8 cellular contexts compared by ENCODE assay signal in the genomic region with DNA sequence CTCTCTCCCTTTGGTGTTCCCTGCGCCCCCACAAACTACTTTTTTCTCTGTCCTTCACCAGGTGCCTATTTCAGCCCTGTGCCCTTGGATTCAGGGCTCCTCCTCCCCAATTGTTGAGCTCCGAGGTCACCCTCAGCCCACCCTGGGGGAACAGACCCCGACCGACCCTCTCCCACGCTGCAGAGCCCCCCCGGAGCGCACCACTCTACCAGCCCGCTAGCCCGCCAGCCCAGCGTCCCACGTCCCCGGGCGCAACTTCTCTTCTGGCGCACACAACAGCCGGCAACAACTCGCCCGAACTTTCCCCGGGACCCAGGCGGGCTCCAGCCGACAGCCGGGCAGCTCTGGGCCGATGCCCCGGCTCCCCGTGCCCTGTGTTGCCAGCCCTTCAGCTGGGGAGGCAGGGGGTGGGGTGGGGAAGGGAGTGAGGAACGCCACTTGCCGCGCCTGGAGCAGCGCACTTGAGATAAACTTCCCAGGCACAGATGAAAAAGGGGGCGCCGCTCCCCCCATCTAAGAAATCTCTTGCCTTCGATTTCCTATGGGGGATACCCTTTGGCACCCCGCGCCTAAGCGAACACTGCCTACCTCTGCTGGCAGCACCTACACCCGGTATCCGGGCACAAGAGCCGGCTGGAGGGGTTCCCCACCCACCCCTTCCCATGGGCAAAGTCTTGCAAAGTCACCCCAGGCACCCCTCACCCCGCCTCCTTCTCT. TPM values are rescaled to one million over a fixed set of nuclear protein-coding genes. Genes with fewer than 3 reads are reported as not detected.
A peak's percentile ranks its signal among the peaks of the same experiment; 100 is the strongest.
DNase-seq lines count a peak whose midpoint lies in the region; ATAC-seq and TF ChIP-seq lines count a peak whose summit lies in the region.

No MANE protein-coding gene starts in this region.

- no peaks in the 10 kb centered on the region for H3K27me3 ChIP-seq in right lobe of liver

- no peaks in the 10 kb centered on the region for H3K36me3 Mint-ChIP-seq in activated naive CD4-positive, alpha-beta T cell treated with anti-CD3 and anti-CD28 coated beads, Interleukin-2, amount 50 U/mL, for 24 hours
- no peaks in the 10 kb centered on the region for H3K36me3 Mint-ChIP-seq in type B pancreatic cell

- no peak for DNase-seq in activated naive CD4-positive, alpha-beta T cell treated with Interleukin-2 at 50 U/mL for 16 hours
- peak; percentile 14 for DNase-seq in astrocyte of the spinal cord (ENCODE audit: low read depth, low spot score)
- DNase-seq in right lobe of liver, result peak in 1 of 3 donors; percentile 26
- DNase-seq in type B pancreatic cell (ENCODE audit: extremely low spot score, unreplicated experiment), result no peak
- no peak for DNase-seq in amniotic stem cell (lab: John Stamatoyannopoulos, UW)

- intact Hi-C loops in right lobe of liver (cut with DNase I), result loop anchor here in 1 of 2 donors (10.0 kb wide), 1 partner anchor 69 kb away; no protein-coding TSS in a partner anchor

- WGBS in right lobe of liver (ENCODE audit: insufficient coverage, low coverage, low lambda C conversion rate, missing lambda C conversion rate), result 0% methylated on average over 21 of the region's 38 CpGs

- H3K27ac ChIP-seq in right lobe of liver, result no peak overlapping the region

- no peaks in the 10 kb centered on the region for H3K9me3 Mint-ChIP-seq in activated naive CD4-positive, alpha-beta T cell treated with anti-CD3 and anti-CD28 coated beads, Interleukin-2, amount 50 U/mL, for 24 hours
- no peaks in the 10 kb centered on the region for H3K9me3 Mint-ChIP-seq in type B pancreatic cell

- H3K4me1 ChIP-seq in right lobe of liver, result peaks cover 0 to 18% (median 6%) of the 10 kb centered on the region in 4 donors

- no peak for TF ChIP-seq POLR2A in right lobe of liver (IDR thresholded peaks at IDR 0.05)

- H3K4me3 ChIP-seq in astrocyte of the spinal cord (ENCODE audit: low read depth, low read length) (peak overlapping the region; percentile 23), right lobe of liver (peak overlapping the region; percentile 38 to 61 (median 45))

- in situ Hi-C loops in astrocyte of the spinal cord (cut with HindIII; ENCODE audit: low sequenced_read_pairs), result no loop called here

- no peaks in the 10 kb centered on the region for H3K36me3 ChIP-seq in right lobe of liver

- H3K4me3 Mint-ChIP-seq in activated naive CD4-positive, alpha-beta T cell treated with anti-CD3 and anti-CD28 coated beads, Interleukin-2, amount 50 U/mL, for 24 hours, result peak overlapping the region; percentile 69
- peak overlapping the region; percentile 93 for H3K4me3 Mint-ChIP-seq in type B pancreatic cell

- no peaks in the 10 kb centered on the region for H3K9me3 ChIP-seq in right lobe of liver

- ATAC-seq in right lobe of liver (peak; percentile 23 to 47 (median 30)), GM19328 (IDR thresholded peaks at IDR 0.05; ENCODE audit: unreplicated experiment) (no peak), GM19467 (IDR thresholded peaks at IDR 0.05; ENCODE audit: unreplicated experiment) (no peak)

- H3K27me3 Mint-ChIP-seq in activated naive CD4-positive, alpha-beta T cell treated with anti-CD3 and anti-CD28 coated beads, Interleukin-2, amount 50 U/mL, for 24 hours, result peaks cover 27% of the 10 kb centered on the region
- peaks cover 59% of the 10 kb centered on the region for H3K27me3 Mint-ChIP-seq in type B pancreatic cell

- peaks cover 16% of the 10 kb centered on the region for H3K4me1 Mint-ChIP-seq in activated naive CD4-positive, alpha-beta T cell treated with anti-CD3 and anti-CD28 coated beads, Interleukin-2, amount 50 U/mL, for 24 hours
- peaks cover 5% of the 10 kb centered on the region for H3K4me1 Mint-ChIP-seq in type B pancreatic cell (ENCODE audit: unreplicated experiment)

- no peak for TF ChIP-seq CTCF in astrocyte of the spinal cord (IDR thresholded peaks at IDR 0.05; ENCODE audit: low read depth, low read length)
- TF ChIP-seq CTCF in right lobe of liver (IDR thresholded peaks at IDR 0.05), result no peak
- no peak for TF ChIP-seq CTCF in type B pancreatic cell (conservative IDR thresholded peaks at IDR 0.05)

- no peak overlapping the region for H3K27ac Mint-ChIP-seq in activated naive CD4-positive, alpha-beta T cell treated with anti-CD3 and anti-CD28 coated beads, Interleukin-2, amount 50 U/mL, for 24 hours
- H3K27ac Mint-ChIP-seq in type B pancreatic cell, result peak overlapping the region; percentile 67

RNA-seq across cellular contexts. Expression of a gene that starts 1.0 kb away (rescaled TPM):
- 10 to 100 TPM in 1 of 6 experiments, 1 to 10 TPM in 5; 3.1 to 10.1 (median 5.3) TPM for total RNA-seq in right lobe of liver
- 15.7 and 37.5 TPM in 2 replicates for total RNA-seq in type B pancreatic cell (ENCODE audit: low replicate concordance)

Comparison
In these comparisons a context has a peak if more than half of its experiments do, and no peak if none do; other contexts are left out.
1. ATAC-seq: peak in right lobe of liver (4 of 4); none in GM19328 (single experiment) and GM19467 (single experiment).